ENCODE assay signal across 15 cellular contexts in genomic region chr16:61413026-61413425, GRCh38.
"Had no signal": no experiment of that assay in that cellular context is flagged by ENCODE, and none has a peak within 500 bp of the region (broad histone marks: within the 10 kb centered on the region; RNA-seq: fewer than 3 reads in every experiment).

No MANE protein-coding gene starts in this region.

- ATAC-seq: heart left ventricle, right cardiac atrium had no signal

- DNase-seq: effector CD4-positive, alpha-beta T cell; foreskin melanocyte; heart left ventricle; hippocampal formation; kidney glomerular epithelial cell; naive B cell; nucleus accumbens; ovary; right cardiac atrium; small intestine; stimulated activated CD4-positive, alpha-beta T cell treated with anti-CD3 and anti-CD28 coated beads, Interleukin-12 subunit alpha, Interleukin-12 subunit beta, amount 100 ng/mL, for 4 hours; stimulated activated naive CD4-positive, alpha-beta T cell; stomach; substantia nigra; transverse colon had no signal
